10 cellular contexts compared by ENCODE assay signal in the genomic region with DNA sequence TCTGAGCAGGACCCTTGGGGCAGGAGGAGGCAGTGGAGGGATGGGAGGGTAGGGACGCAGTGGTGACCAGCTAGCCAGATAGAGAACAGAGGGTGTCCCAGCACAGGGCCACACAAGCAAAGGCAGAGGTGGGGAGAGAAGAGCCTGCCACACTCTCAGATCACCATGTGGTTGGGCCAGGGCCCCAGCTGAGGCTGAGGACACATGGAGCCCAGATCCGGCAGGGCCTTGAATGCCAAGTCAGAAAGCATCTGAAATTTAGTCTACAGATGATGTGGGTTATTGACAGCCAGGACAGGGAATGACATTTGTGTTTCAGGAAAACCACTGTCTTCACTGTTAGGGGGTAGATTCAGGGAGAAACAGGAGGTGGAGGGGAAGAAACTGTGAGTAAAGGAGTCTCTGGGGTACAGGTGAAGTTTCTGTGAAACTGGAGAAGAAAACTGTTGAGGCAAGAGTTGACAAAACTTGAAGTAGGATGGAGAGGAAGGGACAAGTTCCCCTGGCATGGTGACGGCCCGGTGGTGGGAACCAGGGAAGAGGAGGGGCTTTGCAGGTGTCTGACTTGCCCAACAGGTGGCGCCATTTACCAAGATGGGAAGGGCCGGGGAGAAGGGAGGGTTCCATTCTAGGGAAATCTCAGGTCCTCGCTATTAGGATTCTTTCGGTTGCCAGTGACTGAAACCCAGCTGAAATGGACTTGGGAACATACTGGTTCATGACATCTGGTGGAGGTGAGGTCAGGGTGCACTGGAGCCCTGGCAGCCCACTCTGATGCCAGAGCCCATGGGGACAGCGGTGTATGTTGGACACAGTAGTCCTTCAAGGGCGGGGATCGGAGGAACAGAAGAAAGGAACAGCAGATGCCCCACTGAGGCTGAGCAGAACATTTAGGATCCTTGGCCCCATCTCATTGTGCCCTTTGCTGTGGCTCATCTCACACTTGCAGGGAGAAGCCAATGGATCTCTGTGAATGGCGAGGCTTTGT.
DNase-seq lines count a peak whose midpoint lies in the region; ATAC-seq and TF ChIP-seq lines count a peak whose summit lies in the region.
"Had no signal": no experiment of that assay in that cellular context is flagged by ENCODE, and none has a peak within 500 bp of the region (broad histone marks: within the 10 kb centered on the region; RNA-seq: fewer than 3 reads in every experiment).

No MANE protein-coding gene starts in this region.

- H3K9me3 ChIP-seq in Caco-2, result no peaks in the 10 kb centered on the region
- no peaks in the 10 kb centered on the region for H3K9me3 ChIP-seq in MM.1S (replicated peaks; ENCODE audit: insufficient read depth, low read length)
- H3K9me3 ChIP-seq in neural cell (ENCODE audit: low read length), result no peaks in the 10 kb centered on the region
- no peaks in the 10 kb centered on the region for H3K9me3 ChIP-seq in uterus
- H3K9me3 ChIP-seq: neutrophil had no signal

- intact Hi-C loops in Caco-2 (cut with micrococcal nuclease; ENCODE audit: unreplicated experiment) (loop anchor here (1.0 kb wide), 1 partner anchor 29 kb away; no protein-coding TSS in a partner anchor), uterus (cut with DNase I; ENCODE audit: low total_unique reads) (no loop called here)

- H3K36me3 ChIP-seq in Caco-2 (ENCODE audit: control insufficient read depth, insufficient read depth, low read length) (no peaks in the 10 kb centered on the region), MM.1S (replicated peaks; ENCODE audit: insufficient read depth, low read length) (no peaks in the 10 kb centered on the region), neural cell (ENCODE audit: insufficient read depth, low read length) (no peaks in the 10 kb centered on the region), uterus (no peaks in the 10 kb centered on the region)
- H3K36me3 ChIP-seq: neutrophil had no signal

- TF ChIP-seq CTCF in Caco-2 (IDR thresholded peaks at IDR 0.05; ENCODE audit: insufficient read depth in 1 of 2, low read depth in 1 of 2, low read length in 1 of 2, severe bottlenecking in 1 of 2, unreplicated experiment in 1 of 2), result peak; percentile 66 to 76
- TF ChIP-seq CTCF in MM.1S (IDR thresholded peaks at IDR 0.05; ENCODE audit: low read length), result peak; percentile 76
- peak; percentile 33 for TF ChIP-seq CTCF in WI38 (IDR thresholded peaks at IDR 0.05; ENCODE audit: low read depth, low read length)
- TF ChIP-seq CTCF in neural cell (IDR thresholded peaks at IDR 0.05; ENCODE audit: poor library complexity, severe bottlenecking), result peak; percentile 54
- peak; percentile 36 to 50 (median 46) for TF ChIP-seq CTCF in uterus (IDR thresholded peaks at IDR 0.05)

- H3K4me2 ChIP-seq in MM.1S (ENCODE audit: low read depth, low read length) (no peak overlapping the region), neural cell (ENCODE audit: low read length) (no peak overlapping the region)

- H3K4me3 ChIP-seq in Caco-2 (ENCODE audit: low read depth, low read length) (no peak overlapping the region), MM.1S (ENCODE audit: low read length) (no peak overlapping the region), WI38 (ENCODE audit: low read depth, low read length) (no peak overlapping the region), neural cell (ENCODE audit: low read length) (peak overlapping the region; percentile 27), uterus (no peak overlapping the region)

- DNase-seq in Caco-2 (peak; percentile 63 to 66), MM.1S (peak; percentile 35), erythroblast (lab: John Stamatoyannopoulos, UW) (peak; percentile 52 to 70), uterus (peak; percentile 27 to 41)

- H3K9me3 Mint-ChIP-seq in Caco-2 (ENCODE audit: unreplicated experiment), result no peaks in the 10 kb centered on the region
- H3K9me3 Mint-ChIP-seq: T-cell had no signal

- TF ChIP-seq POLR2A in erythroblast (IDR thresholded peaks at IDR 0.05; ENCODE audit: low read length), result no peak
- no peak for TF ChIP-seq POLR2A in uterus (IDR thresholded peaks at IDR 0.05)

- H2AFZ ChIP-seq in MM.1S (ENCODE audit: low read length), result no peak overlapping the region
- H2AFZ ChIP-seq in neural cell (ENCODE audit: low read depth, low read length), result no peak overlapping the region

- peak; percentile 53 for TF ChIP-seq RAD21 in neural cell (conservative IDR thresholded peaks at IDR 0.05)

- H3F3A ChIP-seq in MM.1S (ENCODE audit: insufficient read depth, low read length) (no peaks in the 10 kb centered on the region), neural cell (ENCODE audit: insufficient read depth, low read length, poor library complexity, severe bottlenecking) (no peaks in the 10 kb centered on the region)

- no TSS peak for BruUV-seq in Caco-2 (replicated peaks; lab: Mats Ljungman, UMichigan)

- POLR2A ChIA-PET in Caco-2 (lab: Charles Lee), result no interaction called here

- no peak for TF ChIP-seq EP300 in neural cell (conservative IDR thresholded peaks at IDR 0.05; ENCODE audit: poor library complexity, severe bottlenecking)

- H3K27ac Mint-ChIP-seq in Caco-2 (ENCODE audit: unreplicated experiment), result no peak overlapping the region
- H3K27ac Mint-ChIP-seq: T-cell had no signal

- H3K27me3 Mint-ChIP-seq in Caco-2 (ENCODE audit: insufficient read depth, unreplicated experiment), result peaks cover 21% of the 10 kb centered on the region

- ATAC-seq in GM19438 (IDR thresholded peaks at IDR 0.05; ENCODE audit: low read depth, unreplicated experiment) (peak; percentile 67), GM18517 (IDR thresholded peaks at IDR 0.05; ENCODE audit: unreplicated experiment) (no peak)
- ATAC-seq: T-cell had no signal

- H3K79me2 ChIP-seq in MM.1S (ENCODE audit: low read length) (no peaks in the 10 kb centered on the region), neural cell (replicated peaks; ENCODE audit: insufficient read depth, low read length) (no peaks in the 10 kb centered on the region)

- CTCF ChIA-PET in Caco-2 (lab: Charles Lee), result no interaction called here

- H3K4me1 ChIP-seq in Caco-2 (no peaks in the 10 kb centered on the region), MM.1S (ENCODE audit: low read length) (no peaks in the 10 kb centered on the region), uterus (no peaks in the 10 kb centered on the region)

- no peaks in the 10 kb centered on the region for H3K36me3 Mint-ChIP-seq in Caco-2 (ENCODE audit: insufficient read depth, unreplicated experiment)
- H3K36me3 Mint-ChIP-seq: T-cell had no signal

- H3K9ac ChIP-seq in MM.1S (ENCODE audit: low read length), result no peak overlapping the region
- H3K9ac ChIP-seq in neural cell (ENCODE audit: low read length), result peak overlapping the region; percentile 4

- no peaks in the 10 kb centered on the region for H3K9me2 ChIP-seq in MM.1S (replicated peaks; ENCODE audit: insufficient read depth, low read length)
- no peaks in the 10 kb centered on the region for H3K9me2 ChIP-seq in neural cell (ENCODE audit: insufficient read depth, low read length)

- no peak overlapping the region for H3K4me3 Mint-ChIP-seq in Caco-2 (ENCODE audit: unreplicated experiment)
- H3K4me3 Mint-ChIP-seq: T-cell had no signal

- H3K27ac ChIP-seq in MM.1S (ENCODE audit: low read length) (no peak overlapping the region), neural cell (ENCODE audit: low read length) (peak overlapping the region; percentile 49), uterus (no peak overlapping the region)
- H3K27ac ChIP-seq: neutrophil had no signal

- H3K27me3 ChIP-seq in Caco-2 (replicated peaks; ENCODE audit: control insufficient read depth, insufficient read depth, low read length), result 0 out of 2 replicates have a peak, but pooled peaks cover 1% of the 10 kb centered on the region
- peaks cover 11% of the 10 kb centered on the region; the same call in 1 of the 2 replicates for H3K27me3 ChIP-seq in MM.1S (replicated peaks; ENCODE audit: insufficient read depth, low read length)
- no peaks in the 10 kb centered on the region for H3K27me3 ChIP-seq in neural cell (ENCODE audit: insufficient read depth, low read depth, low read length)
- no peaks in the 10 kb centered on the region for H3K27me3 ChIP-seq in uterus

- H4K20me1 ChIP-seq in MM.1S (ENCODE audit: insufficient read depth, low read length), result no peaks in the 10 kb centered on the region
- H4K20me1 ChIP-seq in neural cell (ENCODE audit: insufficient read depth), result no peaks in the 10 kb centered on the region

- H3K4me1 Mint-ChIP-seq in Caco-2 (ENCODE audit: low read depth, unreplicated experiment), result no peaks in the 10 kb centered on the region
- H3K4me1 Mint-ChIP-seq: T-cell had no signal

TF ChIP-seq in neural cell, 6 proteins besides CTCF, POLR2A, EP300 and RAD21:
- TF ChIP-seq TAF1 (IDR thresholded peaks at IDR 0.05; ENCODE audit: low read depth) (no peak), EZH2 (IDR thresholded peaks at IDR 0.05; ENCODE audit: borderline replicate concordance, insufficient read depth, low read length, poor library complexity, severe bottlenecking) (no peak), SMC3 (conservative IDR thresholded peaks at IDR 0.05; ENCODE audit: poor library complexity) (peak; percentile 58)
- TF ChIP-seq, protein P1, sequence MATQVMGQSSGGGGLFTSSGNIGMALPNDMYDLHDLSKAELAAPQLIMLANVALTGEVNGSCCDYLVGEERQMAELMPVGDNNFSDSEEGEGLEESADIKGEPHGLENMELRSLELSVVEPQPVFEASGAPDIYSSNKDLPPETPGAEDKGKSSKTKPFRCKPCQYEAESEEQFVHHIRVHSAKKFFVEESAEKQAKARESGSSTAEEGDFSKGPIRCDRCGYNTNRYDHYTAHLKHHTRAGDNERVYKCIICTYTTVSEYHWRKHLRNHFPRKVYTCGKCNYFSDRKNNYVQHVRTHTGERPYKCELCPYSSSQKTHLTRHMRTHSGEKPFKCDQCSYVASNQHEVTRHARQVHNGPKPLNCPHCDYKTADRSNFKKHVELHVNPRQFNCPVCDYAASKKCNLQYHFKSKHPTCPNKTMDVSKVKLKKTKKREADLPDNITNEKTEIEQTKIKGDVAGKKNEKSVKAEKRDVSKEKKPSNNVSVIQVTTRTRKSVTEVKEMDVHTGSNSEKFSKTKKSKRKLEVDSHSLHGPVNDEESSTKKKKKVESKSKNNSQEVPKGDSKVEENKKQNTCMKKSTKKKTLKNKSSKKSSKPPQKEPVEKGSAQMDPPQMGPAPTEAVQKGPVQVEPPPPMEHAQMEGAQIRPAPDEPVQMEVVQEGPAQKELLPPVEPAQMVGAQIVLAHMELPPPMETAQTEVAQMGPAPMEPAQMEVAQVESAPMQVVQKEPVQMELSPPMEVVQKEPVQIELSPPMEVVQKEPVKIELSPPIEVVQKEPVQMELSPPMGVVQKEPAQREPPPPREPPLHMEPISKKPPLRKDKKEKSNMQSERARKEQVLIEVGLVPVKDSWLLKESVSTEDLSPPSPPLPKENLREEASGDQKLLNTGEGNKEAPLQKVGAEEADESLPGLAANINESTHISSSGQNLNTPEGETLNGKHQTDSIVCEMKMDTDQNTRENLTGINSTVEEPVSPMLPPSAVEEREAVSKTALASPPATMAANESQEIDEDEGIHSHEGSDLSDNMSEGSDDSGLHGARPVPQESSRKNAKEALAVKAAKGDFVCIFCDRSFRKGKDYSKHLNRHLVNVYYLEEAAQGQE (IDR thresholded peaks at IDR 0.05; ENCODE audit: borderline replicate concordance), result no peak
